10 cellular contexts compared by ENCODE assay signal in the genomic region with DNA sequence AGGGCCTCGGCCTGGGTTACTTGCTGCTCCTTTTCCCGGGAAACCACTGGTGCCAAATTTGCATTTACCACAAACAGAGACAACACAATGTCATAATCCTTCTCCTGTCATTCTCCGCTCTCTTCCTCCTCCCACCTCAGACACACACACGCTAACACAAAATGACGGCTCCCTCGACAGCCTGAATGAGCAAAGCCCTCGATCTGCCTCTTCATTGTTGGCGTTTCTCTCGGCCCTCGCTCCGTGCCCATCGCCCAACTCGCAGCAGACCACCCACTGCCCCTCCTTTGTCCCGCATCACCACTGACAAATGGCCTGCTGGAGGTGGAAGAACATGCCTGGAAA. TPM values are rescaled to one million over a fixed set of nuclear protein-coding genes. Genes with fewer than 3 reads are reported as not detected.
DNase-seq lines count a peak whose midpoint lies in the region; ATAC-seq, FAIRE-seq and TF ChIP-seq lines count a peak whose summit lies in the region.
"Had no signal": no experiment of that assay in that cellular context is flagged by ENCODE, and none has a peak within 500 bp of the region (broad histone marks: within the 10 kb centered on the region; RNA-seq: fewer than 3 reads in every experiment).

No MANE protein-coding gene starts in this region.

- H3K4me2 ChIP-seq in HepG2 (ENCODE audit: low read depth, low read length) = peak overlapping the region; percentile 100

- peak overlapping the region; percentile 68 for H3K4me3 Mint-ChIP-seq in T-helper 17 cell
- H3K4me3 Mint-ChIP-seq in stimulated activated naive B cell treated with anti-CD40 and anti-IgM and Interleukin-4, amounts not matched to agents 10 μg/mL and 1 μg/mL and 100 μg/mL, for 72 hours = peak overlapping the region; percentile 5 to 41

- WGBS in HepG2 (ENCODE audit: low lambda C conversion rate) = under 1% methylated on average over 13 of the region's 14 CpGs

- H3K4me1 ChIP-seq in HepG2 (ENCODE audit: insufficient read depth, low read length) = peaks cover 27% of the 10 kb centered on the region

- H3K36me3 ChIP-seq in HepG2 (replicated peaks in 1 of 2; ENCODE audit: control insufficient read depth in 1 of 2, insufficient read depth in 2 of 2, low read length in 2 of 2) = no peaks in the 10 kb centered on the region

- peaks cover 4 to 31% of the 10 kb centered on the region in 2 experiments; a peak in 4 of 5 replicates for H3K27me3 ChIP-seq in HepG2 (ENCODE audit: control insufficient read depth in 1 of 2, insufficient read depth in 2 of 2, low read length in 2 of 2)

- H2AFZ ChIP-seq in HepG2 (ENCODE audit: low read length) = peak overlapping the region; percentile 82

- peak; percentile 53 for DNase-seq in NCI-H1092 treated with DMSO at 0.1 percent for 48 hours (lab: John Stamatoyannopoulos, UW)
- DNase-seq in NCI-H1092 (lab: John Stamatoyannopoulos, UW) = no peak
- no peak for DNase-seq in T-helper 17 cell
- no peak for DNase-seq in HepG2 (ENCODE audit: low spot score)
- DNase-seq in stimulated activated naive B cell treated with anti-CD40 and anti-IgM and Interleukin-4, amounts not matched to agents 10 μg/mL and 1 μg/mL and 100 μg/mL, for 72 hours = no peak
- no peak for DNase-seq in T1000 (lab: John Stamatoyannopoulos, UW)
- no peak for DNase-seq in foreskin melanocyte
- DNase-seq: NCI-H2171 treated with DMSO at 0.1 percent for 48 hours had no signal

- TF ChIP-seq POLR2A in HepG2 (IDR thresholded peaks at IDR 0.05; ENCODE audit: insufficient read depth in 1 of 2, low read depth in 2 of 2, low read length in 2 of 2) = no peak

- H3K4me3 ChIP-seq in HepG2 (replicated peaks in 1 of 3; ENCODE audit: insufficient read depth in 1 of 3, low read depth in 2 of 3, low read length in 3 of 3) = peak overlapping the region; percentile 55 to 71 (median 58)

- TF ChIP-seq EP300 in HepG2 (IDR thresholded peaks at IDR 0.05; ENCODE audit: low read depth in 2 of 2, low read length in 2 of 2) = no peak
- no peak for TF ChIP-seq EP300 in HepG2 (CRISPR knock-in tag; IDR thresholded peaks at IDR 0.05; ENCODE audit: borderline replicate concordance)

- H3K27me3 Mint-ChIP-seq in T-helper 17 cell = no peaks in the 10 kb centered on the region
- peaks cover 28 to 37% of the 10 kb centered on the region in 2 donors for H3K27me3 Mint-ChIP-seq in stimulated activated naive B cell treated with anti-CD40 and anti-IgM and Interleukin-4, amounts not matched to agents 10 μg/mL and 1 μg/mL and 100 μg/mL, for 72 hours

- POLR2A ChIA-PET in HepG2 (lab: Yijun Ruan, JAX) = interaction anchor here (0.8 to 1.2 kb wide), 2 partner anchors 10 to 21 kb away, joined by 3 read pairs; no protein-coding TSS in a partner anchor

- H3K4me1 Mint-ChIP-seq in T-helper 17 cell = peaks cover 25% of the 10 kb centered on the region
- peaks cover 29 to 36% of the 10 kb centered on the region in 2 donors for H3K4me1 Mint-ChIP-seq in stimulated activated naive B cell treated with anti-CD40 and anti-IgM and Interleukin-4, amounts not matched to agents 10 μg/mL and 1 μg/mL and 100 μg/mL, for 72 hours

- H3K9me3 Mint-ChIP-seq in stimulated activated naive B cell treated with anti-CD40 and anti-IgM and Interleukin-4, amounts not matched to agents 10 μg/mL and 1 μg/mL and 100 μg/mL, for 72 hours = no peaks in the 10 kb centered on the region

- H4K20me1 ChIP-seq in HepG2 (ENCODE audit: insufficient read depth, low read length) = no peaks in the 10 kb centered on the region

- H3K27ac Mint-ChIP-seq in T-helper 17 cell = no peak overlapping the region
- H3K27ac Mint-ChIP-seq in stimulated activated naive B cell treated with anti-CD40 and anti-IgM and Interleukin-4, amounts not matched to agents 10 μg/mL and 1 μg/mL and 100 μg/mL, for 72 hours = peak overlapping the region; percentile 51

- BruUV-seq in HepG2 (replicated peaks; lab: Mats Ljungman, UMichigan) = no TSS peak

- no peak for TF ChIP-seq CTCF in HepG2 (CRISPR knock-in tag; IDR thresholded peaks at IDR 0.05)

- H3K79me2 ChIP-seq in HepG2 (ENCODE audit: insufficient read depth, low read length) = no peaks in the 10 kb centered on the region

- H3K9me3 ChIP-seq in T-helper 17 cell (ENCODE audit: control insufficient read depth, low read length, poor library complexity, severe bottlenecking) (no peaks in the 10 kb centered on the region), HepG2 (ENCODE audit: low read length) (no peaks in the 10 kb centered on the region)

- no peak overlapping the region for H3K27ac ChIP-seq in HepG2 (ENCODE audit: extremely low read length, insufficient read depth, low read length)
- H3K27ac ChIP-seq: 22Rv1 had no signal

- intact Hi-C loops in HepG2 (cut with micrococcal nuclease; ENCODE audit: unreplicated experiment) = loop anchor here (2.0 kb wide), 1 partner anchor 14 kb away; no protein-coding TSS in a partner anchor

- no peak overlapping the region; the same call in 1 of the 2 replicates for H3K9ac ChIP-seq in HepG2 (ENCODE audit: insufficient read depth, low read depth, low read length)

- no peaks in the 10 kb centered on the region for H3K36me3 Mint-ChIP-seq in T-helper 17 cell (ENCODE audit: low read depth)
- no peaks in the 10 kb centered on the region for H3K36me3 Mint-ChIP-seq in stimulated activated naive B cell treated with anti-CD40 and anti-IgM and Interleukin-4, amounts not matched to agents 10 μg/mL and 1 μg/mL and 100 μg/mL, for 72 hours

- in situ Hi-C loops in HepG2 (cut with HindIII; ENCODE audit: extremely low pct_ligation_motif_present, low pct_unique_long_range_greater_than_20kb) = no loop called here

- no peak for TF ChIP-seq RAD21 in HepG2 (CRISPR knock-in tag; IDR thresholded peaks at IDR 0.05)

- FAIRE-seq in HepG2 (lab: Jason Lieb, UNC) = no peak

- ATAC-seq in T-helper 17 cell (no peak), HepG2 (peak; percentile 8), GM19395 (IDR thresholded peaks at IDR 0.05; ENCODE audit: unreplicated experiment) (no peak)
- no peak for ATAC-seq in stimulated activated naive B cell treated with anti-CD40 and anti-IgM and Interleukin-4, amounts not matched to agents 10 μg/mL and 1 μg/mL and 100 μg/mL, for 72 hours (replicated peaks)

- CTCF ChIA-PET in HepG2 (lab: Yijun Ruan, JAX; ENCODE audit: low intra/inter-chr PET ratio, low total read pairs) = no interaction called here

TF ChIP-seq in HepG2, 621 proteins besides CTCF, POLR2A, EP300 and RAD21:
- TF ChIP-seq ZNF138 (CRISPR knock-in tag; IDR thresholded peaks at IDR 0.05; ENCODE audit: low read depth) (no peak), GFI1 (CRISPR knock-in tag; IDR thresholded peaks at IDR 0.05; ENCODE audit: borderline replicate concordance) (0 out of 2 replicates have a peak, but pooled peaks have one; percentile 14)
- TF ChIP-seq, protein P1, sequence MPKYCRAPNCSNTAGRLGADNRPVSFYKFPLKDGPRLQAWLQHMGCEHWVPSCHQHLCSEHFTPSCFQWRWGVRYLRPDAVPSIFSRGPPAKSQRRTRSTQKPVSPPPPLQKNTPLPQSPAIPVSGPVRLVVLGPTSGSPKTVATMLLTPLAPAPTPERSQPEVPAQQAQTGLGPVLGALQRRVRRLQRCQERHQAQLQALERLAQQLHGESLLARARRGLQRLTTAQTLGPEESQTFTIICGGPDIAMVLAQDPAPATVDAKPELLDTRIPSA (CRISPR knock-in tag; IDR thresholded peaks at IDR 0.05; ENCODE audit: borderline replicate concordance) = no peak

RNA-seq across cellular contexts. Expression of gene TCF20, which starts 12.5 kb away (rescaled TPM):
- total RNA-seq in T-helper 17 cell (10 to 100 TPM; 68.7 to 81.9 TPM), HepG2 (2016; rRNA removed; fragmentation: Illumina TruSeq; extraction: Trizol) (23.7 and 25.7 TPM in 2 replicates)
- 1.5 TPM in 2 replicates for total RNA-seq in HepG2 (2016; cell fraction: cytosol; rRNA removed; fragmentation: Illumina TruSeq; extraction: Trizol; ENCODE audit: low read depth)
- 23.1 and 26.1 TPM in 2 replicates for total RNA-seq in HepG2 (2016; cell fraction: insoluble cytoplasmic fraction; rRNA removed; fragmentation: Illumina TruSeq; extraction: Trizol)
- total RNA-seq in HepG2 (2016; cell fraction: membrane; rRNA removed; fragmentation: Illumina TruSeq; extraction: Trizol) = 7.4 and 8.3 TPM in 2 replicates
- total RNA-seq in HepG2 (2016; cell fraction: nucleus; rRNA removed; fragmentation: Illumina TruSeq; extraction: Trizol) = 19.0 and 20.9 TPM in 2 replicates
- 12.8 and 15.8 TPM in 2 replicates for polyA plus RNA-seq in HepG2 (2011; rRNA removed)
- polyA plus RNA-seq in HepG2 (2011; cell fraction: cytosol; rRNA removed) = 12.1 and 14.1 TPM in 2 replicates
- polyA plus RNA-seq in HepG2 (2011; cell fraction: nucleus; rRNA removed) = 14.6 and 15.9 TPM in 2 replicates
- 13.0 and 16.5 TPM in 2 replicates for polyA plus RNA-seq in HepG2 (2012)
- polyA plus RNA-seq in HepG2 (2016; cell fraction: cytosol; fragmentation: Illumina TruSeq; extraction: Trizol; ENCODE audit: low read depth) = 0.41 and 0.70 TPM in 2 replicates
- 16.1 and 17.1 TPM in 2 replicates for polyA plus RNA-seq in HepG2 (2016; cell fraction: insoluble cytoplasmic fraction; fragmentation: Illumina TruSeq; extraction: Trizol; ENCODE audit: low read depth)
- 2.3 and 2.6 TPM in 2 replicates for polyA plus RNA-seq in HepG2 (2016; cell fraction: membrane; fragmentation: Illumina TruSeq; extraction: Trizol; ENCODE audit: low read depth)
- polyA plus RNA-seq in HepG2 (2016; cell fraction: nucleus; fragmentation: Illumina TruSeq; extraction: Trizol; ENCODE audit: insufficient read depth, low read depth) = 16.7 and 20.2 TPM in 2 replicates
- 35.6 and 52.5 TPM in 2 replicates for polyA minus RNA-seq in HepG2 (2011; rRNA and poly(A)+ RNA removed; ENCODE audit: low replicate concordance)
- 20.2 and 25.1 TPM in 2 replicates for polyA minus RNA-seq in HepG2 (2011; cell fraction: cytosol; rRNA and poly(A)+ RNA removed)
- polyA minus RNA-seq in HepG2 (2011; cell fraction: nucleus; rRNA and poly(A)+ RNA removed) = 24.6 and 30.6 TPM in 2 replicates
